In the genomic region with DNA sequence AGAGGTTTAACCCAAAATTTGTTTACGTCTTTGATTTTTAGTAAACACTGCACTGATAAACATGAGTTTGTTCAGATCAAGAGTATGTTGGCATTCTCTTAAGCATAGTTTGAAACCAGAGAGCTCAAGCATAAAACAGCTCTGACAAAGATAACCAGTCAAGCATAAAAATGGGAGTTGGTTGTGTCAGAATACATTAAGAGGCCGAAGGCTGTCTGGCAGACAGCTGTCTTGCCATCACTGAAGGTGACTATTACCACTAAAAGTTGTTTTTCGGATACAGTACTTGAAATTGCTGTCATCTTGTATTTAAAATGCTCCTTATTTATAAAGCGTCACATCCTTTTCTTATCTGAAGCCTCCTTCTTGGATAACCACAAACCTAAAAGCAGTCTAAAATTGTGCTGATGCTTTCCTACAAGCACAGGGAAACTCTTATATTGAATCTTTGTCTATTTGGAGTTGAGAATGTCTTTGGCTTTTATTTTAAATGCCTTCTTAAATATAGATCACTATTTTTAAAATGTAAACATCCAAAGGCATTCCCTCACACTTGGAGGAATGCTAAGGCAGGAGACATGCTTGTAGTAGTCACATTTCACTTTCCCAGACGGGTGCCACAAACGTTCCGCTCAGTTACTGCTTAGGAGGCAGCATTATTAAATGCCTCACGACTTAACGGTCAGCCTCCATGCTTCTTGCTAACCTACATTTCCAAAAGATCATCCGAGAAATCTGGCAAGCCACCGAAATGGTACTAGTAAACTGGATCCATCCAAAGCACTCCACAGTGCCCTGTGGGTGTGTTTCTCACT, we compare ENCODE assay signal across 8 cellular contexts. TPM values are rescaled to one million over a fixed set of nuclear protein-coding genes. Genes with fewer than 3 reads are reported as not detected.
DNase-seq lines count a peak whose midpoint lies in the region; ATAC-seq and TF ChIP-seq lines count a peak whose summit lies in the region.

No MANE protein-coding gene starts in this region.

- no peaks in the 10 kb centered on the region for H3K27me3 Mint-ChIP-seq in mesothelial cell of epicardium (ENCODE audit: low read depth)

- peak overlapping the region; percentile 77 for H3K4me3 ChIP-seq in BJ (ENCODE audit: low read depth, low read length)

- H3K27ac Mint-ChIP-seq in mesothelial cell of epicardium: peak overlapping the region; percentile 96

- H3K4me1 Mint-ChIP-seq in mesothelial cell of epicardium: peaks cover 66% of the 10 kb centered on the region

- ATAC-seq in GM21737 (IDR thresholded peaks at IDR 0.05; ENCODE audit: unreplicated experiment): no peak
- no peak for ATAC-seq in activated CD4-positive, CD25-positive, alpha-beta regulatory T cell treated with anti-CD3 and anti-CD28 coated beads, Interleukin-2, amount 50 U/mL, for 24 hours
- ATAC-seq in GM18868 (IDR thresholded peaks at IDR 0.05; ENCODE audit: unreplicated experiment): no peak

- TF ChIP-seq CTCF in BJ (IDR thresholded peaks at IDR 0.05; ENCODE audit: insufficient read depth, low read depth, low read length) (no peak), mesothelial cell of epicardium (IDR thresholded peaks at IDR 0.05; ENCODE audit: unreplicated experiment) (no peak)

- peak overlapping the region; percentile 89 for H3K4me3 Mint-ChIP-seq in mesothelial cell of epicardium

- H3K27me3 ChIP-seq in BJ (ENCODE audit: control insufficient read depth, insufficient read depth, low read length): no peaks in the 10 kb centered on the region

- CTCF ChIA-PET in BJ (lab: Yijun Ruan, JAX): no interaction called here

- no peaks in the 10 kb centered on the region for H3K36me3 Mint-ChIP-seq in mesothelial cell of epicardium

- no peaks in the 10 kb centered on the region for H3K9me3 Mint-ChIP-seq in mesothelial cell of epicardium

- POLR2A ChIA-PET in BJ (lab: Charles Lee): no interaction called here

- H3K27ac ChIP-seq in caudate nucleus (ENCODE audit: low read depth, low read length): peak overlapping the region; percentile 17

- H3K36me3 ChIP-seq in BJ (ENCODE audit: control insufficient read depth, insufficient read depth, low read length): no peaks in the 10 kb centered on the region

- DNase-seq in BJ (ENCODE audit: low read depth) (no peak), M059J (ENCODE audit: low read depth) (peak; percentile 39), caudate nucleus (lab: John Stamatoyannopoulos, UW) (peak in 2 of 61 donors; percentile 5 to 22), mesothelial cell of epicardium (ENCODE audit: low spot score in 2 of 2, unreplicated experiment in 2 of 2) (no peak)
- no peak for DNase-seq in activated effector memory CD4-positive, alpha-beta T cell treated with anti-CD3 and anti-CD28 coated beads, Interleukin-2, amount 50 U/mL, for 16 hours

RNA-seq across cellular contexts. Expression of a gene that starts 1.6 kb away (rescaled TPM):
- polyA plus RNA-seq in BJ (2011; rRNA removed): 3.0 and 3.4 TPM in 2 replicates
- 4.0 and 4.4 TPM in 2 replicates for polyA minus RNA-seq in BJ (2011; rRNA and poly(A)+ RNA removed)
- total RNA-seq in M059J (2014; rRNA removed; shearing (Covaris generic)): 4.0 and 5.8 TPM in 2 replicates
- total RNA-seq in mesothelial cell of epicardium: 30.9 to 32.3 TPM (median 31.9 TPM) in 3 replicates
